Comparison of ENCODE assay signal across 14 cellular contexts in the genomic region with DNA sequence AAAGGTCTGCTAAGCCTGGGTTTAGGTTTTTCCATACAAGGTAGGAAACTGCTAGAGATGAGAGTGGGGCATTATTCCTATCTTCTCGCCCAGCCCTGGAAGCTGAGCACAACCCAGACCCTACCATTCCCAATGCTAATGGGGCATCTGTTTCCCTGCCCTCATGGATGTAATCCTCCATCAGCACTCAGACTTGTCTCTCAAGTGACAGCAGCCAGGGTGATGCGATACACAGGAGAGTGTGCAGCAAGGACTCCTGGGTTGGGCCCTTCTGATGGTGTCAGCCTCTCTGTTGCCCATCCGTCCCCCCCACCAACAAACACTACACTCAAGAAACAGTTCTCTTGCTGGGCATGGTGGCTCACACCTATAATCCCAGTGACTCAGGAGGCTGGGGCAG. TPM values are rescaled to one million over a fixed set of nuclear protein-coding genes. Genes with fewer than 3 reads are reported as not detected.
DNase-seq lines count a peak whose midpoint lies in the region; ATAC-seq and TF ChIP-seq lines count a peak whose summit lies in the region.
"Had no signal": no experiment of that assay in that cellular context is flagged by ENCODE, and none has a peak within 500 bp of the region (broad histone marks: within the 10 kb centered on the region; RNA-seq: fewer than 3 reads in every experiment).

No MANE protein-coding gene starts in this region.

- no peaks in the 10 kb centered on the region for H3K27me3 Mint-ChIP-seq in activated T-cell treated with anti-CD3 and anti-CD28 coated beads, Interleukin-2, amount 50 U/mL, for 24 hours

- no peak overlapping the region for H3K4me3 Mint-ChIP-seq in activated T-cell treated with anti-CD3 and anti-CD28 coated beads, Interleukin-2, amount 50 U/mL, for 24 hours
- H3K4me3 Mint-ChIP-seq: CD14-positive monocyte; CD8-positive, alpha-beta memory T cell had no signal

- H3K4me3 ChIP-seq in epithelial cell of esophagus (ENCODE audit: low read length): no peak overlapping the region
- H3K4me3 ChIP-seq: A549, GM23248 had no signal

- H3K27ac Mint-ChIP-seq in activated T-cell treated with anti-CD3 and anti-CD28 coated beads, Interleukin-2, amount 50 U/mL, for 24 hours: peak overlapping the region; percentile 38
- H3K27ac Mint-ChIP-seq: CD14-positive monocyte had no signal

- TF ChIP-seq CTCF in epithelial cell of esophagus (IDR thresholded peaks at IDR 0.05; ENCODE audit: insufficient read depth, low read depth, low read length, missing control alignments): no peak

- peaks cover 10% of the 10 kb centered on the region for H3K4me1 Mint-ChIP-seq in activated T-cell treated with anti-CD3 and anti-CD28 coated beads, Interleukin-2, amount 50 U/mL, for 24 hours (ENCODE audit: low read depth)

- no peaks in the 10 kb centered on the region for H3K9me3 Mint-ChIP-seq in activated T-cell treated with anti-CD3 and anti-CD28 coated beads, Interleukin-2, amount 50 U/mL, for 24 hours
- H3K9me3 Mint-ChIP-seq: CD14-positive monocyte; CD8-positive, alpha-beta memory T cell had no signal

- intact Hi-C loops in sciatic nerve (cut with DNase I): no loop called here

- no peak for DNase-seq in activated T-cell treated with anti-CD3 and anti-CD28 coated beads, Interleukin-2, amount 50 U/mL, for 24 hours
- DNase-seq in activated T-cell treated with anti-CD3 and anti-CD28 coated beads for 4 hours (no peak), epithelial cell of esophagus (ENCODE audit: low read depth) (peak; percentile 30), sciatic nerve (ENCODE audit: low spot score) (peak; percentile 31), SK-N-DZ (ENCODE audit: low spot score) (no peak)
- no peak for DNase-seq in stimulated activated naive CD4-positive, alpha-beta T cell treated with Interleukin-2 at 50 U/mL for 16 hours (lab: John Stamatoyannopoulos, UW)
- DNase-seq: Caco-2; CD8-positive, alpha-beta memory T cell; DMS53; GF-D8; GM23248; H7 had no signal

- H3K36me3 Mint-ChIP-seq in activated T-cell treated with anti-CD3 and anti-CD28 coated beads, Interleukin-2, amount 50 U/mL, for 24 hours (ENCODE audit: low read depth): peaks cover 21% of the 10 kb centered on the region

- no peak for ATAC-seq in sciatic nerve
- ATAC-seq: A549 had no signal

RNA-seq across cellular contexts. Expression of a gene that starts 5.9 kb away (rescaled TPM):
- total RNA-seq in sciatic nerve: 44.4 TPM
- polyA plus RNA-seq in SK-N-DZ (2014; cell fraction: cytosol; rRNA removed): 10.2 and 12.1 TPM in 2 replicates
- polyA plus RNA-seq in SK-N-DZ (2014; cell fraction: nucleus; rRNA removed): 6.8 and 10.5 TPM in 2 replicates

RNA-seq across cellular contexts. Expression of a gene that starts 37.1 kb away (rescaled TPM):
- total RNA-seq in sciatic nerve: 47.9 TPM
- polyA plus RNA-seq in SK-N-DZ (2014; cell fraction: cytosol; rRNA removed): 104 and 138 TPM in 2 replicates
- 89.0 and 153 TPM in 2 replicates for polyA plus RNA-seq in SK-N-DZ (2014; cell fraction: nucleus; rRNA removed)

RNA-seq across cellular contexts. Expression of a gene that starts 52.6 kb away (rescaled TPM):
- total RNA-seq in sciatic nerve: 27.9 TPM
- 8.5 and 9.1 TPM in 2 replicates for polyA plus RNA-seq in SK-N-DZ (2014; cell fraction: cytosol; rRNA removed)
- polyA plus RNA-seq in SK-N-DZ (2014; cell fraction: nucleus; rRNA removed): 8.7 and 10.1 TPM in 2 replicates

RNA-seq across cellular contexts. Expression of a gene that starts 59.8 kb away (rescaled TPM):
- 32.6 TPM for total RNA-seq in sciatic nerve
- 95.0 and 95.5 TPM in 2 replicates for polyA plus RNA-seq in SK-N-DZ (2014; cell fraction: cytosol; rRNA removed)
- polyA plus RNA-seq in SK-N-DZ (2014; cell fraction: nucleus; rRNA removed): 36.9 and 51.2 TPM in 2 replicates

Comparison
In these comparisons a context has a peak if more than half of its experiments do, and no peak if none do; other contexts are left out.
1. DNase-seq: peak in epithelial cell of esophagus (single experiment) and sciatic nerve (single experiment); none in activated T-cell treated with anti-CD3 and anti-CD28 coated beads, Interleukin-2, amount 50 U/mL, for 24 hours (single experiment), activated T-cell treated with anti-CD3 and anti-CD28 coated beads for 4 hours (single experiment), stimulated activated naive CD4-positive, alpha-beta T cell treated with Interleukin-2 at 50 U/mL for 16 hours (single experiment) and SK-N-DZ (single experiment).